ENCODE assay signal across 24 cellular contexts in the genomic region with DNA sequence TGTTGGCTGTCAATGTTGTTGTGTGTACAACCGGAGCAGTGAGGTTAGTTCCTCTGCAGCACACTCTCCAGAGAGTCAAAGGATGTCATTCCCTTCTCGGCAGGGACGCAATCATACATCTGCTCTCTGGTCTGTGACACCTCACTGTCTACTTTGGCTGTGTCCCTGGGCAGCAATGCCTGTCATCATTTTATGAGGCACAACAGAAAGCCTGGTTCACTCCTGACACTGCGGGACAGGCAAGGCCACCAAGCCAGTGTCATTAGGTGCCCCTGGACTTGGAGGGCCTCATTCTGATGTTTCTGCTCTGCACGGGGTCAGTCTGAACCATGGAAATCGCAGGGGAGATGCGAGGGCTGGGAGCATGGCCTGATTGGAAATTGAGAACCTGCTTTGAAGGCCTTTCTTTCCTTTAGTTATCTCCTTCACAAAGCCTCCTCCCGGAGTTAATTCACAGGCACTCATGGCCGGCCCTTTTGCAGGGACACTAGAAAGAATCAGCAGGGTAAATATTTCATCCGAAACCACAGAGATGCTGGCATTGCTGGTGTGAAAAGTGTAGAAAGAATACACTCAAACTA.
"Had no signal": no experiment of that assay in that cellular context is flagged by ENCODE, and none has a peak within 500 bp of the region (broad histone marks: within the 10 kb centered on the region; RNA-seq: fewer than 3 reads in every experiment).

No MANE protein-coding gene starts in this region.

- H3K27ac ChIP-seq: esophagus muscularis mucosa, foreskin keratinocyte, gastroesophageal sphincter, heart right ventricle, pancreas, suprapubic skin, transverse colon had no signal

- H3K27ac Mint-ChIP-seq: dendritic cell treated with granulocyte-macrophage colony-stimulating factor and Interleukin-4, amounts not matched to agents 40 ng/mL and 50 ng/mL, for 4 days; naive thymus-derived CD8-positive, alpha-beta T cell; nephron progenitor cell had no signal

- H3K9me3 ChIP-seq: esophagus muscularis mucosa, gastroesophageal sphincter, heart right ventricle, pancreas, suprapubic skin, transverse colon had no signal

- H3K4me3 Mint-ChIP-seq: dendritic cell treated with granulocyte-macrophage colony-stimulating factor and Interleukin-4, amounts not matched to agents 40 ng/mL and 50 ng/mL, for 4 days; naive thymus-derived CD8-positive, alpha-beta T cell; nephron progenitor cell; stimulated activated naive CD8-positive, alpha-beta T cell treated with anti-CD3 and anti-CD28 coated beads, Interleukin-15, amount 100 ng/mL, for 72 hours had no signal

- ATAC-seq: foreskin keratinocyte; gastroesophageal sphincter; naive thymus-derived CD8-positive, alpha-beta T cell; pancreas; sciatic nerve; stimulated activated naive CD8-positive, alpha-beta T cell treated with anti-CD3 and anti-CD28 coated beads, Interleukin-15, amount 100 ng/mL, for 72 hours had no signal

- H3K4me3 ChIP-seq: esophagus muscularis mucosa, gastroesophageal sphincter, heart right ventricle, pancreas, smooth muscle cell, suprapubic skin, transverse colon had no signal

- DNase-seq: caudate nucleus; effector memory CD4-positive, alpha-beta T cell; foreskin keratinocyte; heart right ventricle; hippocampal formation; kidney glomerular epithelial cell; mesendoderm; naive thymus-derived CD8-positive, alpha-beta T cell; nephron progenitor cell; occipital lobe; pancreas; stimulated activated CD4-positive, alpha-beta T cell treated with anti-CD3 and anti-CD28 coated beads, Interleukin-12 subunit alpha, Interleukin-12 subunit beta, amount 100 ng/mL, for 4 hours; stimulated activated CD4-positive, alpha-beta T cell treated with anti-CD3 and anti-CD28 coated beads, Interleukin-1b, Interleukin-23, amount 100 ng/mL, for 48 hours; stimulated activated CD4-positive, alpha-beta T cell treated with anti-CD3 and anti-CD28 coated beads, Interleukin-4, amount 100 ng/mL, for 1 hour; stimulated activated CD8-positive, alpha-beta memory T cell treated with anti-CD3 and anti-CD28 coated beads, Interleukin-4, amount 100 ng/mL, for 48 hours; stimulated activated naive CD4-positive, alpha-beta T cell; stimulated activated naive CD8-positive, alpha-beta T cell treated with anti-CD3 and anti-CD28 coated beads, Interleukin-15, amount 100 ng/mL, for 72 hours; transverse colon had no signal

- H3K36me3 ChIP-seq: esophagus muscularis mucosa, gastroesophageal sphincter, heart right ventricle, pancreas, suprapubic skin, transverse colon had no signal

- H3K36me3 Mint-ChIP-seq: naive thymus-derived CD8-positive, alpha-beta T cell had no signal

- H3K4me1 ChIP-seq: esophagus muscularis mucosa, foreskin keratinocyte, gastroesophageal sphincter, heart right ventricle, suprapubic skin, transverse colon had no signal

- H3K9me3 Mint-ChIP-seq: dendritic cell treated with granulocyte-macrophage colony-stimulating factor and Interleukin-4, amounts not matched to agents 40 ng/mL and 50 ng/mL, for 4 days; nephron progenitor cell; stimulated activated naive CD8-positive, alpha-beta T cell treated with anti-CD3 and anti-CD28 coated beads, Interleukin-15, amount 100 ng/mL, for 72 hours had no signal

- H3K4me1 Mint-ChIP-seq: naive thymus-derived CD8-positive, alpha-beta T cell; stimulated activated naive CD8-positive, alpha-beta T cell treated with anti-CD3 and anti-CD28 coated beads, Interleukin-15, amount 100 ng/mL, for 72 hours had no signal

- H3K27me3 ChIP-seq: foreskin keratinocyte, pancreas, transverse colon had no signal
